ENCODE assay signal across 9 cellular contexts in genomic region chr6:125888989-125889656, GRCh38.
DNase-seq lines count a peak whose midpoint lies in the region; ATAC-seq, FAIRE-seq and TF ChIP-seq lines count a peak whose summit lies in the region.
"Had no signal": no experiment of that assay in that cellular context is flagged by ENCODE, and none has a peak within 500 bp of the region (broad histone marks: within the 10 kb centered on the region; RNA-seq: fewer than 3 reads in every experiment).

No MANE protein-coding gene starts in this region.

- H3K4me3 ChIP-seq in NB4 (ENCODE audit: low read depth, low read length) (no peak overlapping the region), coronary artery (no peak overlapping the region), pancreas (no peak overlapping the region)
- H3K4me3 ChIP-seq: BLaER1 had no signal

- no peak for FAIRE-seq in pancreas (lab: Jason Lieb, UNC)

- DNase-seq in NCI-H2227 (lab: John Stamatoyannopoulos, UW; ENCODE audit: unreplicated experiment), result peak; percentile 23
- no peak for DNase-seq in NCI-H2227 treated with DMSO at 0.1 percent for 48 hours (lab: John Stamatoyannopoulos, UW)
- peak; percentile 62 for DNase-seq in NB4 (ENCODE audit: low read depth)
- DNase-seq in coronary artery (ENCODE audit: low spot score), result no peak
- peak in 1 of 6 donors; percentile 18 for DNase-seq in pancreas
- no peak for DNase-seq in GDM1 (lab: John Stamatoyannopoulos, UW)
- DNase-seq in cerebellar nuclear complex (lab: John Stamatoyannopoulos, UW), result no peak
- no peak for DNase-seq in HPDE6-E6E7 (ENCODE audit: extremely low spot score)

- ATAC-seq in pancreas, result peak; percentile 50 to 81 (median 72)

- H3K4me1 ChIP-seq in pancreas, result peaks cover 0 to under 1% (median 0%) of the 10 kb centered on the region in 3 donors

- no peaks in the 10 kb centered on the region for H3K9me3 ChIP-seq in pancreas
- H3K9me3 ChIP-seq: BLaER1 had no signal

- TF ChIP-seq CTCF in NB4 (IDR thresholded peaks at IDR 0.05; ENCODE audit: low read depth, low read length), result peak; percentile 65
- peak; percentile 26 for TF ChIP-seq CTCF in coronary artery (IDR thresholded peaks at IDR 0.05)
- TF ChIP-seq CTCF in pancreas (IDR thresholded peaks at IDR 0.05), result peak in 3 of 4 donors; percentile 26 to 41 (median 40)

- WGBS in pancreas, 2 donors, result 59 to 64% methylated on average over 8 of the region's 8 CpGs

- no peaks in the 10 kb centered on the region for H3K27me3 ChIP-seq in pancreas
- H3K27me3 ChIP-seq: BLaER1 had no signal

- TF ChIP-seq POLR2A in NB4 (IDR thresholded peaks at IDR 0.05; ENCODE audit: extremely low read depth, insufficient read length), result no peak

- intact Hi-C loops in pancreas (cut with DNase I), result no loop called here

- H3K36me3 ChIP-seq in pancreas, result no peaks in the 10 kb centered on the region

- H3K27ac ChIP-seq in coronary artery (no peak overlapping the region), pancreas (no peak overlapping the region)
- H3K27ac ChIP-seq: BLaER1 had no signal

Comparison
In these comparisons a context has a peak if more than half of its experiments do, and no peak if none do; other contexts are left out.
1. DNase-seq: peak in NCI-H2227 (single experiment) and NB4 (single experiment); none in NCI-H2227 treated with DMSO at 0.1 percent for 48 hours (single experiment), coronary artery (single experiment), GDM1 (single experiment), cerebellar nuclear complex (0 of 2) and HPDE6-E6E7 (single experiment).
2. Peak in every context shown above with its lines, with median percentiles within 50 percentile points of each other: CTCF ChIP-seq.